ENCODE assay signal across 8 cellular contexts in the genomic region with DNA sequence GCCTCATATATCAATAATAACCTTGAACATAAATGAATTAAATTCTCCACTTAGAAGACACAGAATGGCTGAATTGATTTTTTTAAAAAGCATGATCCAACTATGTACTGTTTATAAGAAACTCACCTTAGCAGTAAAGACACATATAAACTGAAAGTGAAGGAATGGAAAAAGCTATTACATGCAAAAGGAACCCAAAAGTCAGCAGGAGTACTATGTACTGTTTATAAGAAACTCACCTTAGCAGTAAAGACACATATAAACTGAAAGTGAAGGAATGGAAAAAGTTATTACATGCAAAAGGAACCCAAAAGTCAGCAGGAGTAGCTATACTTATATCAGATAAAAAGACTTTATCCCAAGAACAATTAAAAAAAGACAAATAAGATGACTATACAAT.
"Had no signal": no experiment of that assay in that cellular context is flagged by ENCODE, and none has a peak within 500 bp of the region (broad histone marks: within the 10 kb centered on the region; RNA-seq: fewer than 3 reads in every experiment).

No MANE protein-coding gene starts in this region.

- ATAC-seq: GM12878 had no signal

- DNase-seq: GDM1, GF-D8 had no signal

- H3K4me3 ChIP-seq: GM12878 had no signal

- FAIRE-seq: G401.6, GM12878, GM12891, GM12892, GM18507, GM19239 had no signal
